In genomic region chr3:44437800-44438199, GRCh38 we compare ENCODE assay signal across 28 cellular contexts.
"Had no signal": no experiment of that assay in that cellular context is flagged by ENCODE, and none has a peak within 500 bp of the region (broad histone marks: within the 10 kb centered on the region; RNA-seq: fewer than 3 reads in every experiment).

No MANE protein-coding gene starts in this region.

- H3K27ac ChIP-seq: ascending aorta, body of pancreas, breast epithelium had no signal

- H3K4me3 ChIP-seq: ascending aorta, body of pancreas, breast epithelium, MG63 had no signal

- H3K36me3 ChIP-seq: MG63 had no signal

- DNase-seq: activated CD4-positive, alpha-beta T cell treated with anti-CD3 and anti-CD28 coated beads, Interleukin-2, amount 10 ng/mL, durations not matched to agents 24 days and 14 days; activated CD4-positive, alpha-beta T cell treated with anti-CD3 and anti-CD28 coated beads, Interleukin-2, amount 50 U/mL, for 4 hours; activated CD8-positive, alpha-beta T cell treated with anti-CD3 and anti-CD28 coated beads for 36 hours; activated gamma-delta T cell; activated naive CD4-positive, alpha-beta T cell treated with Interleukin-2 at 50 U/mL for 16 hours; activated T-cell treated with anti-CD3 and anti-CD28 coated beads, Interleukin-2, amount 50 U/mL, for 1 hour; activated T-cell treated with anti-CD3 and anti-CD28 coated beads, Interleukin-2, amount 50 U/mL, for 72 hours; amygdala; body of pancreas; Kasumi-1; MG63; NCI-H1048; NCI-H1105 treated with DMSO at 0.1 percent for 48 hours; NCI-H1436; NCI-H1694; NCI-H1930; NCI-H2081 treated with DMSO at 0.1 percent for 48 hours; NCI-H226; NCI-H446 treated with DMSO at 0.1 percent for 48 hours; NCI-H524 treated with DMSO at 0.1 percent for 48 hours; SIG-M5 had no signal

- ATAC-seq: activated CD8-positive, alpha-beta T cell treated with anti-CD3 and anti-CD28 coated beads for 36 hours; activated T-cell treated with anti-CD3 and anti-CD28 coated beads, Interleukin-2, amount 50 U/mL, for 72 hours; body of pancreas; Panc1 had no signal

- H3K27me3 Mint-ChIP-seq: activated CD4-positive, alpha-beta T cell treated with anti-CD3 and anti-CD28 coated beads, Interleukin-2, amount 10 ng/mL, durations not matched to agents 24 days and 14 days; activated CD8-positive, alpha-beta T cell treated with anti-CD3 and anti-CD28 coated beads for 36 hours; activated naive CD4-positive, alpha-beta T cell treated with anti-CD3 and anti-CD28 coated beads, Interleukin-2, amount 50 U/mL, for 24 hours; activated naive CD8-positive, alpha-beta T cell treated with anti-CD3 and anti-CD28 coated beads, Interleukin-2, amount 10 ng/mL, durations not matched to agents 7 days and 5 days had no signal

- H3K27me3 ChIP-seq: ascending aorta, body of pancreas, breast epithelium, MG63 had no signal

- H3K27ac Mint-ChIP-seq: activated CD4-positive, alpha-beta T cell treated with anti-CD3 and anti-CD28 coated beads, Interleukin-2, amount 10 ng/mL, durations not matched to agents 24 days and 14 days; activated CD8-positive, alpha-beta T cell treated with anti-CD3 and anti-CD28 coated beads for 36 hours; activated naive CD4-positive, alpha-beta T cell treated with anti-CD3 and anti-CD28 coated beads, Interleukin-2, amount 50 U/mL, for 24 hours; activated T-cell treated with anti-CD3 and anti-CD28 coated beads, Interleukin-2, amount 50 U/mL, for 72 hours; activated T-helper 2 cell treated with anti-CD3 and anti-CD28 coated beads, Interferon-gamma antibody, Interleukin-2, Interleukin-4, amounts not matched to agents 10 μg/mL and 5 μg/mL and 100 μg/mL, durations not matched to agents 14 hours and 24 hours and 36 hours had no signal

- H3K9me3 ChIP-seq: ascending aorta, body of pancreas, breast epithelium, MG63 had no signal

- H3K4me3 Mint-ChIP-seq: activated CD8-positive, alpha-beta T cell treated with anti-CD3 and anti-CD28 coated beads for 36 hours; activated naive CD4-positive, alpha-beta T cell treated with anti-CD3 and anti-CD28 coated beads, Interleukin-2, amount 50 U/mL, for 24 hours; activated T-cell treated with anti-CD3 and anti-CD28 coated beads, Interleukin-2, amount 50 U/mL, for 72 hours had no signal

- H3K4me1 ChIP-seq: breast epithelium had no signal

- H3K9me3 Mint-ChIP-seq: activated CD4-positive, alpha-beta T cell treated with anti-CD3 and anti-CD28 coated beads, Interleukin-2, amount 10 ng/mL, durations not matched to agents 24 days and 14 days; activated CD8-positive, alpha-beta T cell treated with anti-CD3 and anti-CD28 coated beads for 36 hours; activated naive CD4-positive, alpha-beta T cell treated with anti-CD3 and anti-CD28 coated beads, Interleukin-2, amount 50 U/mL, for 24 hours; activated naive CD8-positive, alpha-beta T cell treated with anti-CD3 and anti-CD28 coated beads, Interleukin-2, amount 10 ng/mL, durations not matched to agents 7 days and 5 days; activated T-helper 2 cell treated with anti-CD3 and anti-CD28 coated beads, Interferon-gamma antibody, Interleukin-2, Interleukin-4, amounts not matched to agents 10 μg/mL and 5 μg/mL and 100 μg/mL, durations not matched to agents 14 hours and 24 hours and 36 hours; T-helper 2 cell treated with Interferon-gamma antibody and Interleukin-4, amounts not matched to agents 5 μg/mL and 100 μg/mL, for 36 hours had no signal
